In genomic region chr2:58535182-58535581, GRCh38 we compare ENCODE assay signal across 12 cellular contexts.
DNase-seq lines count a peak whose midpoint lies in the region; ATAC-seq, FAIRE-seq and TF ChIP-seq lines count a peak whose summit lies in the region.
"Had no signal": no experiment of that assay in that cellular context is flagged by ENCODE, and none has a peak within 500 bp of the region (broad histone marks: within the 10 kb centered on the region; RNA-seq: fewer than 3 reads in every experiment).

No MANE protein-coding gene starts in this region.

- ATAC-seq in HG03354 (IDR thresholded peaks at IDR 0.05; ENCODE audit: poor library complexity, severe bottlenecking, unreplicated experiment) (no peak), HG03439 (IDR thresholded peaks at IDR 0.05; ENCODE audit: unreplicated experiment) (no peak)
- ATAC-seq in stimulated activated naive CD8-positive, alpha-beta T cell treated with anti-CD3 and anti-CD28 coated beads, Interleukin-15, Interleukin-2, amounts not matched to agents 100 U/mL and 50 U/mL, for 24 hours, result no peak

- no peaks in the 10 kb centered on the region for H3K36me3 Mint-ChIP-seq in activated T-cell treated with anti-CD3 and anti-CD28 coated beads, Interleukin-2, amount 50 U/mL, for 24 hours (ENCODE audit: low read depth)
- H3K36me3 Mint-ChIP-seq: activated naive CD4-positive, alpha-beta T cell treated with anti-CD3 and anti-CD28 coated beads, Interleukin-2, amount 50 U/mL, for 24 hours had no signal

- no peak overlapping the region for H3K27ac Mint-ChIP-seq in activated T-cell treated with anti-CD3 and anti-CD28 coated beads, Interleukin-2, amount 50 U/mL, for 24 hours
- H3K27ac Mint-ChIP-seq: activated B cell treated with CpG ODN at 0.5 μM for 24 hours; activated naive CD4-positive, alpha-beta T cell treated with anti-CD3 and anti-CD28 coated beads, Interleukin-2, amount 50 U/mL, for 24 hours had no signal

- no peaks in the 10 kb centered on the region for H3K4me1 Mint-ChIP-seq in activated T-cell treated with anti-CD3 and anti-CD28 coated beads, Interleukin-2, amount 50 U/mL, for 24 hours (ENCODE audit: low read depth)
- H3K4me1 Mint-ChIP-seq: activated B cell treated with CpG ODN at 0.5 μM for 24 hours; activated naive CD4-positive, alpha-beta T cell treated with anti-CD3 and anti-CD28 coated beads, Interleukin-2, amount 50 U/mL, for 24 hours had no signal

- DNase-seq in D721Med (ENCODE audit: insufficient read length, low spot score) (peak; percentile 41), NCI-H128 (lab: John Stamatoyannopoulos, UW; ENCODE audit: unreplicated experiment) (peak; percentile 57), NCI-H510A (lab: John Stamatoyannopoulos, UW) (peak; percentile 46), iPS DF 4.7 (ENCODE audit: extremely low read depth, low spot score) (peak; percentile 90)
- no peak for DNase-seq in activated T-cell treated with anti-CD3 and anti-CD28 coated beads, Interleukin-2, amount 50 U/mL, for 24 hours
- DNase-seq in stimulated activated naive CD8-positive, alpha-beta T cell treated with anti-CD3 and anti-CD28 coated beads, Interleukin-15, Interleukin-2, amounts not matched to agents 100 U/mL and 50 U/mL, for 24 hours, result no peak
- DNase-seq: activated B cell treated with CpG ODN at 0.5 μM for 24 hours; effector CD4-positive, alpha-beta T cell; SK-N-SH had no signal

- H3K4me3 Mint-ChIP-seq in activated T-cell treated with anti-CD3 and anti-CD28 coated beads, Interleukin-2, amount 50 U/mL, for 24 hours, result no peak overlapping the region
- H3K4me3 Mint-ChIP-seq: activated B cell treated with CpG ODN at 0.5 μM for 24 hours; activated naive CD4-positive, alpha-beta T cell treated with anti-CD3 and anti-CD28 coated beads, Interleukin-2, amount 50 U/mL, for 24 hours had no signal

- H3K9me3 Mint-ChIP-seq in activated T-cell treated with anti-CD3 and anti-CD28 coated beads, Interleukin-2, amount 50 U/mL, for 24 hours, result no peaks in the 10 kb centered on the region
- H3K9me3 Mint-ChIP-seq: activated B cell treated with CpG ODN at 0.5 μM for 24 hours; activated naive CD4-positive, alpha-beta T cell treated with anti-CD3 and anti-CD28 coated beads, Interleukin-2, amount 50 U/mL, for 24 hours had no signal

- FAIRE-seq in D721Med (lab: Jason Lieb, UNC), result peak; percentile 98

- no peaks in the 10 kb centered on the region for H3K27me3 Mint-ChIP-seq in activated T-cell treated with anti-CD3 and anti-CD28 coated beads, Interleukin-2, amount 50 U/mL, for 24 hours
- H3K27me3 Mint-ChIP-seq: activated naive CD4-positive, alpha-beta T cell treated with anti-CD3 and anti-CD28 coated beads, Interleukin-2, amount 50 U/mL, for 24 hours had no signal

- TF ChIP-seq CTCF in D721Med (IDR thresholded peaks at IDR 0.05; ENCODE audit: insufficient read depth, missing control alignments), result no peak

Comparison
In these comparisons a context has a peak if more than half of its experiments do, and no peak if none do; other contexts are left out.
1. DNase-seq: peak in D721Med (single experiment), NCI-H128 (single experiment), NCI-H510A (single experiment) and iPS DF 4.7 (single experiment); none in activated T-cell treated with anti-CD3 and anti-CD28 coated beads, Interleukin-2, amount 50 U/mL, for 24 hours (single experiment) and stimulated activated naive CD8-positive, alpha-beta T cell treated with anti-CD3 and anti-CD28 coated beads, Interleukin-15, Interleukin-2, amounts not matched to agents 100 U/mL and 50 U/mL, for 24 hours (single experiment).